18 cellular contexts compared by ENCODE assay signal in the genomic region with DNA sequence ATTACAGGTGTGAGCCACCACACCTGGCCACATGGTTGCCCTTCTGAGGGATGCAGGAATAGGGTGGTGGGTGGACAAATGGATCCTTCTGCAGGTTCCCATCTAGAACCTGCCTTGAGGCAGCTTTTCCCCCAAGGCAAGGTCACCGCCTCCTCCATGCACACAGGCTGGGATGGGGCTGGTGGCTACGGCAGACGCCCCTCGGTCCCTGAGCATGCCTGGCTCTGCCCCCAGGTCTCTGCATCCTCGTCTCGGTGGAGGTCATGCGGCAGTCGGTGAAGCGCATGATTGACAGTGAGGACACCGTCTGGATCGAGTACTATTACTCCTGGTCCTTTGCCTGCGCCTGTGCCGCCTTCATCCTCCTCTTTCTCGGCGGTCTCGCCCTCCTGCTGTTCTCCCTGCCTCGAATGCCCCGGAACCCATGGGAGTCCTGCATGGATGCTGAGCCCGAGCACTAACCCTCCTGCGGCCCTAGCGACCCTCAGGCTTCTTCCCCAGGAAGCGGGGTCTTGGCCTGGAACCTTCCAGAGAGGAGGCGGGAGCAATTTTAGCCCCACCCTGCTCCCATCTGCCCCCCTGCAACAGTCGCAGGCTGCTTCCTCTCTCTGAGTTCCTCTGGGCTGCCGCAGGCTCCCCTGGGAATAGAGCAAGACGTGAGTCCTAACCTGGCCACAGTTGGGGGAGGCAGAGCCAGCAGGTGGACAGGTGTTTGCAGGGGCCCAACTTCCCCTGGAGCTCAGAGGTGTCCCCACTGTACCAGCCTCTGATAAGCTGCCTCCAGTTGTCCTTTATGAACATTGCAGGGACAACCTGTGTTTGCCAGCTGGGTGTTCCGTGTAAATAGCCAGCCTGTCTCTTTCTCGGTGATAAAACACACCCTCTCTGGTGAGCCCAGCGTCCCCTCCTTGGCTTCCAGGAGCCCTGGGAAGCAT. TPM values are rescaled to one million over a fixed set of nuclear protein-coding genes. Genes with fewer than 3 reads are reported as not detected.
A peak's percentile ranks its signal among the peaks of the same experiment; 100 is the strongest.
DNase-seq lines count a peak whose midpoint lies in the region; ATAC-seq and TF ChIP-seq lines count a peak whose summit lies in the region.
"Had no signal": no experiment of that assay in that cellular context is flagged by ENCODE, and none has a peak within 500 bp of the region (broad histone marks: within the 10 kb centered on the region; RNA-seq: fewer than 3 reads in every experiment).

No MANE protein-coding gene starts in this region.

- H3K4me1 Mint-ChIP-seq in endodermal cell (no peaks in the 10 kb centered on the region), progenitor cell of endocrine pancreas (ENCODE audit: low read depth) (peaks cover 5% of the 10 kb centered on the region), endothelial cell (ENCODE audit: unreplicated experiment) (no peaks in the 10 kb centered on the region)

- H3K27ac Mint-ChIP-seq in endodermal cell (no peak overlapping the region), progenitor cell of endocrine pancreas (peak overlapping the region; percentile 73), endothelial cell (ENCODE audit: unreplicated experiment) (no peak overlapping the region)
- H3K27ac Mint-ChIP-seq: activated T-helper 2 cell treated with anti-CD3 and anti-CD28 coated beads, Interferon-gamma antibody, Interleukin-2, Interleukin-4, amounts not matched to agents 10 μg/mL and 5 μg/mL and 100 μg/mL, durations not matched to agents 14 hours and 24 hours and 36 hours; CD4-positive, CD25-positive, alpha-beta regulatory T cell had no signal

- H3K36me3 ChIP-seq in H7 (replicated peaks; ENCODE audit: control insufficient read depth, insufficient read depth, low read length) (no peaks in the 10 kb centered on the region), endodermal cell (ENCODE audit: control insufficient read depth, insufficient read depth, low read length) (no peaks in the 10 kb centered on the region), stomach (no peaks in the 10 kb centered on the region)

- no peak for TF ChIP-seq EP300 in stomach (IDR thresholded peaks at IDR 0.05)

- no peaks in the 10 kb centered on the region for H3K4me1 ChIP-seq in endodermal cell (ENCODE audit: control insufficient read depth, insufficient read depth, low read length)
- H3K4me1 ChIP-seq in stomach, result no peaks in the 10 kb centered on the region

- peak; percentile 48 for DNase-seq in NCI-H146 (lab: John Stamatoyannopoulos, UW)
- no peak for DNase-seq in NCI-H146 treated with DMSO at 0.1 percent for 48 hours (lab: John Stamatoyannopoulos, UW; ENCODE audit: unreplicated experiment)
- DNase-seq in H7, result peak; percentile 51
- DNase-seq in endodermal cell, result peak; percentile 52
- DNase-seq in progenitor cell of endocrine pancreas (ENCODE audit: low spot score, unreplicated experiment), result no peak
- DNase-seq in endothelial cell (ENCODE audit: low spot score), result no peak
- no peak for DNase-seq in stomach
- DNase-seq: CD4-positive, CD25-positive, alpha-beta regulatory T cell; cerebellar nuclear complex; foreskin fibroblast; IMR-90; NCI-H1092; NCI-H226; trophoblast cell had no signal

- peaks cover 7% of the 10 kb centered on the region for H3K36me3 Mint-ChIP-seq in endodermal cell (ENCODE audit: low read depth)
- H3K36me3 Mint-ChIP-seq in progenitor cell of endocrine pancreas (ENCODE audit: insufficient read depth), result peaks cover 6% of the 10 kb centered on the region
- H3K36me3 Mint-ChIP-seq in endothelial cell (ENCODE audit: low read depth, unreplicated experiment), result peaks cover 4% of the 10 kb centered on the region

- no peak for TF ChIP-seq CTCF in endodermal cell (conservative IDR thresholded peaks at IDR 0.05)
- no peak for TF ChIP-seq CTCF in progenitor cell of endocrine pancreas (IDR thresholded peaks at IDR 0.05; ENCODE audit: unreplicated experiment)
- TF ChIP-seq CTCF in endothelial cell (IDR thresholded peaks at IDR 0.05; ENCODE audit: unreplicated experiment), result no peak
- TF ChIP-seq CTCF in stomach (IDR thresholded peaks at IDR 0.05), result no peak

- intact Hi-C loops in stomach (cut with DNase I; ENCODE audit: low total_unique reads), result no loop called here

- no peak for ATAC-seq in HG03045 (IDR thresholded peaks at IDR 0.05; ENCODE audit: unreplicated experiment)

- H3K4me3 Mint-ChIP-seq in endodermal cell, result no peak overlapping the region
- no peak overlapping the region for H3K4me3 Mint-ChIP-seq in progenitor cell of endocrine pancreas (ENCODE audit: low read depth)
- no peak overlapping the region for H3K4me3 Mint-ChIP-seq in endothelial cell (ENCODE audit: unreplicated experiment)
- H3K4me3 Mint-ChIP-seq: CD4-positive, CD25-positive, alpha-beta regulatory T cell had no signal

- H3K27me3 Mint-ChIP-seq in endodermal cell (ENCODE audit: insufficient read depth) (peaks cover 2% of the 10 kb centered on the region), progenitor cell of endocrine pancreas (peaks cover 5% of the 10 kb centered on the region), endothelial cell (ENCODE audit: unreplicated experiment) (peaks cover 6% of the 10 kb centered on the region)
- H3K27me3 Mint-ChIP-seq: CD4-positive, CD25-positive, alpha-beta regulatory T cell had no signal

- H3K27me3 ChIP-seq in H7 (ENCODE audit: control insufficient read depth, insufficient read depth, low read length), result no peaks in the 10 kb centered on the region
- no peaks in the 10 kb centered on the region for H3K27me3 ChIP-seq in endodermal cell (ENCODE audit: control insufficient read depth, insufficient read depth, low read length, poor library complexity, severe bottlenecking)
- H3K27me3 ChIP-seq in stomach, result no peaks in the 10 kb centered on the region

- H3K27ac ChIP-seq in endodermal cell (ENCODE audit: low read depth, low read length) (no peak overlapping the region), stomach (no peak overlapping the region)
- H3K27ac ChIP-seq: SK-N-MC had no signal

- TF ChIP-seq POLR2A in stomach (IDR thresholded peaks at IDR 0.05), result no peak

- H3K9me3 Mint-ChIP-seq in endodermal cell, result no peaks in the 10 kb centered on the region
- peaks cover 5% of the 10 kb centered on the region for H3K9me3 Mint-ChIP-seq in progenitor cell of endocrine pancreas (ENCODE audit: low read depth)
- no peaks in the 10 kb centered on the region for H3K9me3 Mint-ChIP-seq in endothelial cell (ENCODE audit: unreplicated experiment)
- H3K9me3 Mint-ChIP-seq: activated T-helper 2 cell treated with anti-CD3 and anti-CD28 coated beads, Interferon-gamma antibody, Interleukin-2, Interleukin-4, amounts not matched to agents 10 μg/mL and 5 μg/mL and 100 μg/mL, durations not matched to agents 14 hours and 24 hours and 36 hours; CD4-positive, CD25-positive, alpha-beta regulatory T cell had no signal

- WGBS in endodermal cell (ENCODE audit: insufficient coverage in 1 of 2, insufficient read length in 1 of 2), 2 experiments, result 90 to 92% methylated on average over 15 to 29 of the region's 29 CpGs
- 79 to 82% (median 80%) methylated on average over 27 to 29 of the region's 29 CpGs for WGBS in stomach, 5 donors

- no peak overlapping the region for H3K9ac ChIP-seq in endodermal cell (ENCODE audit: extremely low read depth, low read length, poor library complexity, severe bottlenecking)

- H3K4me3 ChIP-seq in H7 (ENCODE audit: insufficient read depth, low read depth, low read length) (no peak overlapping the region), endodermal cell (ENCODE audit: low read length) (no peak overlapping the region), stomach (no peak overlapping the region)
- H3K4me3 ChIP-seq: SK-N-MC had no signal

- H3K9me3 ChIP-seq in endodermal cell (ENCODE audit: control insufficient read depth, low read length), result no peaks in the 10 kb centered on the region
- H3K9me3 ChIP-seq in stomach, result no peaks in the 10 kb centered on the region

RNA-seq across cellular contexts. Expression of gene CACNG1, which starts 11.7 kb away (rescaled TPM):
- not detected in 2 replicates for total RNA-seq in H7 (2014; rRNA removed; shearing (Covaris generic))
- total RNA-seq in endodermal cell (not detected), progenitor cell of endocrine pancreas (0.22 TPM in 1 of 2 replicates, not detected in the other), endothelial cell (ENCODE audit: unreplicated experiment) (not detected), stomach (not detected)
- 1.00 TPM for polyA plus RNA-seq in endodermal cell (2013, experiment 1 of 2)
- 1.1 TPM for polyA plus RNA-seq in endodermal cell (2013, experiment 2 of 2)
- not detected for polyA plus RNA-seq in stomach
- total RNA-seq: activated T-helper 2 cell treated with anti-CD3 and anti-CD28 coated beads, Interferon-gamma antibody, Interleukin-2, Interleukin-4, amounts not matched to agents 10 μg/mL and 5 μg/mL and 100 μg/mL, durations not matched to agents 14 hours and 24 hours and 36 hours; CD4-positive, CD25-positive, alpha-beta regulatory T cell; G401; IMR-90 had no signal
- polyA plus RNA-seq: CD4-positive, CD25-positive, alpha-beta regulatory T cell; IMR-90 had no signal

Comparison
In these comparisons a context has a peak if more than half of its experiments do, and no peak if none do; other contexts are left out.
1. DNase-seq: peak in NCI-H146 (single experiment), H7 (single experiment) and endodermal cell (single experiment); none in NCI-H146 treated with DMSO at 0.1 percent for 48 hours (single experiment), progenitor cell of endocrine pancreas (single experiment), endothelial cell (single experiment) and stomach (single experiment).